ENCODE assay signal across 8 cellular contexts in genomic region chr9:27527702-27528277, GRCh38. TPM values are rescaled to one million over a fixed set of nuclear protein-coding genes. Genes with fewer than 3 reads are reported as not detected.
DNase-seq lines count a peak whose midpoint lies in the region.

No MANE protein-coding gene starts in this region.

- no peaks in the 10 kb centered on the region for H3K79me1 ChIP-seq in mesendoderm (ENCODE audit: low read length)

- peaks cover 13% of the 10 kb centered on the region for H3K4me1 Mint-ChIP-seq in activated CD4-positive, alpha-beta T cell treated with anti-CD3 and anti-CD28 coated beads, Interleukin-2, amount 10 ng/mL, durations not matched to agents 24 days and 14 days

- peak overlapping the region; percentile 48 for H3K23ac ChIP-seq in mesendoderm (ENCODE audit: low read length)

- H3K36me3 Mint-ChIP-seq in activated CD4-positive, alpha-beta T cell treated with anti-CD3 and anti-CD28 coated beads, Interleukin-2, amount 10 ng/mL, durations not matched to agents 24 days and 14 days (ENCODE audit: low read depth) = peaks cover 3% of the 10 kb centered on the region

- H3K56ac ChIP-seq in mesendoderm (ENCODE audit: low read length) = peak overlapping the region; percentile 93

- peak overlapping the region; percentile 73 for H3K4ac ChIP-seq in mesendoderm (ENCODE audit: low read depth, low read length)

- H3K4me3 ChIP-seq in mesendoderm (ENCODE audit: low read length) = peak overlapping the region; percentile 48
- peak overlapping the region; percentile 64 for H3K4me3 ChIP-seq in thymus (ENCODE audit: low read length)

- H3K9ac ChIP-seq in mesendoderm (ENCODE audit: low read length) = peak overlapping the region; percentile 71

- H3K9me3 Mint-ChIP-seq in activated CD4-positive, alpha-beta T cell treated with anti-CD3 and anti-CD28 coated beads, Interleukin-2, amount 10 ng/mL, durations not matched to agents 24 days and 14 days = no peaks in the 10 kb centered on the region

- peak overlapping the region; percentile 90 for H3K4me3 Mint-ChIP-seq in activated CD4-positive, alpha-beta T cell treated with anti-CD3 and anti-CD28 coated beads, Interleukin-2, amount 10 ng/mL, durations not matched to agents 24 days and 14 days

- H2BK5ac ChIP-seq in mesendoderm (ENCODE audit: low read length) = no peak overlapping the region

- WGBS in mesendoderm (ENCODE audit: extremely low coverage, insufficient coverage, low lambda C conversion rate) = no CpG with 5 or more reads among the region's 17 CpGs
- 38% methylated on average over 17 of the region's 17 CpGs for WGBS in thymus

- DNase-seq in activated CD4-positive, alpha-beta T cell treated with anti-CD3 and anti-CD28 coated beads, Interleukin-2, amount 10 ng/mL, durations not matched to agents 24 days and 14 days = no peak
- DNase-seq in activated CD4-positive, alpha-beta T cell treated with anti-CD3 and anti-CD28 coated beads for 1 hour = no peak
- no peak for DNase-seq in mesendoderm
- DNase-seq in NCI-H2029 (lab: John Stamatoyannopoulos, UW) = no peak
- DNase-seq in glomerular visceral epithelial cell (ENCODE audit: extremely low spot score) = no peak
- DNase-seq in NCI-H2196 treated with DMSO at 0.1 percent for 48 hours (lab: John Stamatoyannopoulos, UW; ENCODE audit: unreplicated experiment) = no peak

- H3K27me3 ChIP-seq in mesendoderm (ENCODE audit: insufficient read depth, low read length, poor library complexity) (no peaks in the 10 kb centered on the region), thymus (ENCODE audit: control insufficient read depth, insufficient read depth) (peaks cover 4% of the 10 kb centered on the region)

- peak overlapping the region; percentile 89 for H3K27ac ChIP-seq in cingulate gyrus (ENCODE audit: low read depth, low read length)
- H3K27ac ChIP-seq in mesendoderm (ENCODE audit: low read depth, low read length) = no peak overlapping the region
- peak overlapping the region; percentile 44 for H3K27ac ChIP-seq in thymus (ENCODE audit: low read depth)

- H3K4me1 ChIP-seq in mesendoderm (ENCODE audit: control insufficient read depth, low read depth, low read length) (peaks cover 4% of the 10 kb centered on the region), thymus (ENCODE audit: control insufficient read depth, insufficient read depth, low read length) (peaks cover 10% of the 10 kb centered on the region)

- H3K4me2 ChIP-seq in mesendoderm (ENCODE audit: low read length) = peak overlapping the region; percentile 89

- H3K36me3 ChIP-seq in mesendoderm (ENCODE audit: control insufficient read depth, insufficient read depth, low read length) = no peaks in the 10 kb centered on the region
- H3K36me3 ChIP-seq in thymus (ENCODE audit: control insufficient read depth, insufficient read depth) = no peaks in the 10 kb centered on the region

- H2BK15ac ChIP-seq in mesendoderm (replicated peaks; ENCODE audit: low read depth) = no peak overlapping the region

- no peak overlapping the region for H4K5ac ChIP-seq in mesendoderm (ENCODE audit: low read length)

- no peak overlapping the region for H3K27ac Mint-ChIP-seq in activated CD4-positive, alpha-beta T cell treated with anti-CD3 and anti-CD28 coated beads, Interleukin-2, amount 10 ng/mL, durations not matched to agents 24 days and 14 days

- H2AK5ac ChIP-seq in mesendoderm (ENCODE audit: low read length) = no peak overlapping the region

- no peaks in the 10 kb centered on the region for H3K79me2 ChIP-seq in mesendoderm (ENCODE audit: control insufficient read depth, insufficient read depth, low read length)

- H2BK120ac ChIP-seq in mesendoderm (ENCODE audit: low read depth, low read length) = no peak overlapping the region

- H3K18ac ChIP-seq in mesendoderm (ENCODE audit: low read length) = peak overlapping the region; percentile 34

- intact Hi-C loops in activated CD4-positive, alpha-beta T cell treated with anti-CD3 and anti-CD28 coated beads, Interleukin-2, amount 10 ng/mL, durations not matched to agents 24 days and 14 days (cut with micrococcal nuclease) = loop anchor here (2.0 to 5.0 kb wide), 2 partner anchors 29 to 175 kb away; no protein-coding TSS in a partner anchor

- peaks cover 39% of the 10 kb centered on the region for H3K27me3 Mint-ChIP-seq in activated CD4-positive, alpha-beta T cell treated with anti-CD3 and anti-CD28 coated beads, Interleukin-2, amount 10 ng/mL, durations not matched to agents 24 days and 14 days

- no peak overlapping the region for H4K8ac ChIP-seq in mesendoderm (ENCODE audit: low read depth, low read length)

- no peaks in the 10 kb centered on the region for H3K9me3 ChIP-seq in thymus (ENCODE audit: control insufficient read depth)

RNA-seq across cellular contexts. Expression of gene MOB3B, which starts 1.8 kb away (rescaled TPM):
- 0.82 and 1.1 TPM in 2 replicates for total RNA-seq in activated CD4-positive, alpha-beta T cell treated with anti-CD3 and anti-CD28 coated beads, Interleukin-2, amount 10 ng/mL, durations not matched to agents 24 days and 14 days
- polyA plus RNA-seq in mesendoderm (2013, experiment 1 of 2) = 5.9 TPM
- polyA plus RNA-seq in mesendoderm (2013, experiment 2 of 2) = 6.1 TPM
- polyA plus RNA-seq in thymus = 7.8 TPM

RNA-seq across cellular contexts. Expression of gene IFNK, which starts 3.7 kb away (rescaled TPM):
- not detected in 2 replicates for total RNA-seq in activated CD4-positive, alpha-beta T cell treated with anti-CD3 and anti-CD28 coated beads, Interleukin-2, amount 10 ng/mL, durations not matched to agents 24 days and 14 days
- not detected for polyA plus RNA-seq in mesendoderm (2013, experiment 1 of 2)
- polyA plus RNA-seq in mesendoderm (2013, experiment 2 of 2) = not detected
- 0.52 TPM for polyA plus RNA-seq in thymus

RNA-seq across cellular contexts. Expression of gene C9orf72, which starts 45.5 kb away (rescaled TPM):
- total RNA-seq in activated CD4-positive, alpha-beta T cell treated with anti-CD3 and anti-CD28 coated beads, Interleukin-2, amount 10 ng/mL, durations not matched to agents 24 days and 14 days = 6.5 and 7.5 TPM in 2 replicates
- 8.1 TPM for polyA plus RNA-seq in mesendoderm (2013, experiment 1 of 2)
- polyA plus RNA-seq in mesendoderm (2013, experiment 2 of 2) = 8.6 TPM
- polyA plus RNA-seq in thymus = 38.1 TPM
